ENCODE assay signal across 15 cellular contexts in the genomic region with DNA sequence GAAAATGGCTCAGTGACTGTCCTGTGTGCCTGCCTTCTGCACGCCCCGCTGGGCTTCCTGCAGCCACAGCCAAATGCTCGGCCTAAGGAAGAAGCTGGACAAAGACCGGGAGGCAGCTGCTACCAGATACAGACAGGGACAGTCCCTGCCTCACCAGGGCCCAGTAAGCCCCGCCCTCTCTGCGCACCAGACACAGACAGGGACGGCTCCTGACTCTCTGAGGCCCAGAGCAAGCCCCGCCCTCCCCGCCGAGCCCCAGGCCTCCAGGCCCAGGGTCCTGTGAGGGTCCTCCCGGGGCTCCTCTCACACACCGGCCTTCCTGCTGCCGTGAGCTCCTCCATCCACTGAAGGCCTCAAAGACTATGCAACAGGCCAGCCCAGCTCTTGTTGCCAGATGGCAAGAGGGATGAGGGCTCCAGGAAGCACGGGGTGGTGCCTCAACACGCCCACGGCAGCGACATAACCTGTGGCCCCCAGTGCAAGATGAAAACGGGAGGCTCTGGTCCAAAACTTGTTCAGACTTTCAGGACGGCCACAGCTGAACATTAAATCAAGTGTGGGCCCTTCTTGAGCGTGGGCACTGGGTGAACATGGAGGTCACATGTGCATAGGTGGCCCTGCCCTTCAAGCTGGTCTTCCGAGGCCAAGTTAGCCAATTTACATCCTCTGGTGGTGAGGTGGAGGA.
DNase-seq lines count a peak whose midpoint lies in the region; ATAC-seq and TF ChIP-seq lines count a peak whose summit lies in the region.
"Had no signal": no experiment of that assay in that cellular context is flagged by ENCODE, and none has a peak within 500 bp of the region (broad histone marks: within the 10 kb centered on the region; RNA-seq: fewer than 3 reads in every experiment).

No MANE protein-coding gene starts in this region.

- TF ChIP-seq CTCF in BE2C (IDR thresholded peaks at IDR 0.05; ENCODE audit: low read depth, low read length) (no peak), heart left ventricle (IDR thresholded peaks at IDR 0.05) (no peak), osteocyte (IDR thresholded peaks at IDR 0.05) (no peak)

- H3K4me1 ChIP-seq in BE2C = peaks cover 22% of the 10 kb centered on the region
- peaks cover 0 to 17% (median under 1%) of the 10 kb centered on the region in 12 donors for H3K4me1 ChIP-seq in heart left ventricle
- peaks cover 19% of the 10 kb centered on the region for H3K4me1 ChIP-seq in CD4-positive, alpha-beta memory T cell (ENCODE audit: insufficient read depth, low read length)
- H3K4me1 ChIP-seq: parathyroid adenoma had no signal

- H3K36me3 ChIP-seq in BE2C (no peaks in the 10 kb centered on the region), heart left ventricle (no peaks in the 10 kb centered on the region)
- no peaks in the 10 kb centered on the region for H3K36me3 ChIP-seq in CD4-positive, alpha-beta memory T cell (ENCODE audit: insufficient read depth, low read length)

- CTCF ChIA-PET in CD4-positive, alpha-beta memory T cell (lab: Charles Lee; ENCODE audit: partially characterized antibody) = interaction anchor here (0.9 to 5.0 kb wide), 4 partner anchors 9 to 196 kb away, joined by 3 to 26 read pairs (median 4); no protein-coding TSS in a partner anchor

- peak overlapping the region; percentile 9 for H3K27ac Mint-ChIP-seq in T-helper 17 cell
- H3K27ac Mint-ChIP-seq in osteocyte (ENCODE audit: unreplicated experiment) = no peak overlapping the region
- no peak overlapping the region for H3K27ac Mint-ChIP-seq in CD4-positive, alpha-beta memory T cell
- H3K27ac Mint-ChIP-seq: activated T-helper 1 cell treated with anti-CD3 and anti-CD28 coated beads, Interleukin-12 subunit alpha, Interleukin-12 subunit beta, Interleukin-2, Interleukin-4 antibody, amounts not matched to agents 30 ng/mL and 10 ng/mL and 1 ng/mL, durations not matched to agents 14 hours and 24 hours and 36 hours had no signal

- no peaks in the 10 kb centered on the region for H3K27me3 Mint-ChIP-seq in T-helper 17 cell
- H3K27me3 Mint-ChIP-seq in osteocyte (ENCODE audit: unreplicated experiment) = no peaks in the 10 kb centered on the region
- no peaks in the 10 kb centered on the region for H3K27me3 Mint-ChIP-seq in CD4-positive, alpha-beta memory T cell
- H3K27me3 Mint-ChIP-seq: brain had no signal

- H3K9me3 ChIP-seq in BE2C = no peaks in the 10 kb centered on the region
- no peaks in the 10 kb centered on the region for H3K9me3 ChIP-seq in T-helper 17 cell (ENCODE audit: control insufficient read depth, low read length, poor library complexity, severe bottlenecking)
- no peaks in the 10 kb centered on the region for H3K9me3 ChIP-seq in heart left ventricle
- no peaks in the 10 kb centered on the region for H3K9me3 ChIP-seq in CD4-positive, alpha-beta memory T cell (ENCODE audit: control insufficient read depth in 1 of 2, low read length in 2 of 2)

- H3K4me1 Mint-ChIP-seq in T-helper 17 cell (peaks cover 9% of the 10 kb centered on the region), osteocyte (ENCODE audit: unreplicated experiment) (no peaks in the 10 kb centered on the region)
- H3K4me1 Mint-ChIP-seq in CD4-positive, alpha-beta memory T cell = peaks cover 5 to 27% (median 9%) of the 10 kb centered on the region in 4 donors

- no peaks in the 10 kb centered on the region for H3K9me3 Mint-ChIP-seq in osteocyte (ENCODE audit: unreplicated experiment)
- H3K9me3 Mint-ChIP-seq in CD4-positive, alpha-beta memory T cell = no peaks in the 10 kb centered on the region
- H3K9me3 Mint-ChIP-seq: activated T-helper 1 cell treated with anti-CD3 and anti-CD28 coated beads, Interleukin-12 subunit alpha, Interleukin-12 subunit beta, Interleukin-2, Interleukin-4 antibody, amounts not matched to agents 30 ng/mL and 10 ng/mL and 1 ng/mL, durations not matched to agents 14 hours and 24 hours and 36 hours; brain had no signal

- no peaks in the 10 kb centered on the region for H3K36me3 Mint-ChIP-seq in T-helper 17 cell (ENCODE audit: low read depth)
- no peaks in the 10 kb centered on the region for H3K36me3 Mint-ChIP-seq in osteocyte (ENCODE audit: unreplicated experiment)
- H3K36me3 Mint-ChIP-seq in CD4-positive, alpha-beta memory T cell = peaks cover 0 to 4% of the 10 kb centered on the region in 2 donors

- peak; percentile 93 for DNase-seq in BE2C
- DNase-seq in T-helper 17 cell = peak in 1 of 3 donors; percentile 5
- DNase-seq in heart left ventricle = peak in 3 of 5 donors; percentile 3 to 60 (median 14)
- DNase-seq in osteocyte (ENCODE audit: extremely low spot score, unreplicated experiment) = peak; percentile 46
- no peak for DNase-seq in GM19238 (ENCODE audit: insufficient read length, low spot score)
- DNase-seq in HuH-7.5 (ENCODE audit: low spot score) = no peak
- no peak for DNase-seq in COR-L47 (lab: John Stamatoyannopoulos, UW)
- no peak for DNase-seq in CD4-positive, alpha-beta memory T cell
- DNase-seq: NCI-H2107; stimulated activated CD4-positive, alpha-beta T cell treated with anti-CD3 and anti-CD28 coated beads, Interleukin-2, amount 100 ng/mL, for 24 hours had no signal

- ATAC-seq in T-helper 17 cell (no peak), heart left ventricle (peak in 1 of 4 donors; percentile 31)
- ATAC-seq: activated CD4-positive, CD25-positive, alpha-beta regulatory T cell treated with anti-CD3 and anti-CD28 coated beads, Interleukin-2, amount 50 U/mL, for 24 hours had no signal

- H3K27me3 ChIP-seq in BE2C (no peaks in the 10 kb centered on the region), heart left ventricle (no peaks in the 10 kb centered on the region)
- H3K27me3 ChIP-seq in CD4-positive, alpha-beta memory T cell (ENCODE audit: insufficient read depth, low read length) = no peaks in the 10 kb centered on the region

- H3K4me3 ChIP-seq in BE2C (ENCODE audit: low read depth, low read length) (no peak overlapping the region), heart left ventricle (no peak overlapping the region)
- H3K4me3 ChIP-seq in CD4-positive, alpha-beta memory T cell (ENCODE audit: low read length in 2 of 2) = no peak overlapping the region

- 62 to 76% (median 69%) methylated on average over 21 of the region's 21 CpGs for WGBS in heart left ventricle, 4 donors

- H3K4me3 Mint-ChIP-seq in T-helper 17 cell = no peak overlapping the region
- H3K4me3 Mint-ChIP-seq in osteocyte (ENCODE audit: unreplicated experiment) = no peak overlapping the region
- no peak overlapping the region for H3K4me3 Mint-ChIP-seq in CD4-positive, alpha-beta memory T cell
- H3K4me3 Mint-ChIP-seq: activated T-helper 1 cell treated with anti-CD3 and anti-CD28 coated beads, Interleukin-12 subunit alpha, Interleukin-12 subunit beta, Interleukin-2, Interleukin-4 antibody, amounts not matched to agents 30 ng/mL and 10 ng/mL and 1 ng/mL, durations not matched to agents 14 hours and 24 hours and 36 hours; brain had no signal

- intact Hi-C loops in heart left ventricle (cut with DNase I) = no loop called here
- intact Hi-C loops in CD4-positive, alpha-beta memory T cell (cut with micrococcal nuclease) = no loop called here

- POLR2A ChIA-PET in CD4-positive, alpha-beta memory T cell (lab: Charles Lee; ENCODE audit: partially characterized antibody) = no interaction called here

- H3K27ac ChIP-seq in heart left ventricle = no peak overlapping the region
- H3K27ac ChIP-seq in CD4-positive, alpha-beta memory T cell (ENCODE audit: low read depth, low read length) = no peak overlapping the region
- H3K27ac ChIP-seq: HL-60, parathyroid adenoma had no signal

- no peak for TF ChIP-seq POLR2A in heart left ventricle (IDR thresholded peaks at IDR 0.05)

Comparison
In these comparisons a context has a peak if more than half of its experiments do, and no peak if none do; other contexts are left out.
1. DNase-seq: peak in BE2C (single experiment), heart left ventricle (3 of 5) and osteocyte (single experiment); none in GM19238 (single experiment), HuH-7.5 (single experiment), COR-L47 (single experiment) and CD4-positive, alpha-beta memory T cell (0 of 5).